8 cellular contexts compared by ENCODE assay signal in genomic region chr18:9708057-9708881, GRCh38. TPM values are rescaled to one million over a fixed set of nuclear protein-coding genes. Genes with fewer than 3 reads are reported as not detected.
A peak's percentile ranks its signal among the peaks of the same experiment; 100 is the strongest.
DNase-seq lines count a peak whose midpoint lies in the region; ATAC-seq, FAIRE-seq and TF ChIP-seq lines count a peak whose summit lies in the region.

Gene RAB31, plus strand, starts transcription at chr18:9708301. Its CDS starts 105 bp downstream, at chr18:9708406.

- no peaks in the 10 kb centered on the region for H3K9me2 ChIP-seq in neural cell (ENCODE audit: insufficient read depth, low read length)

- H3K79me2 ChIP-seq in neural cell (replicated peaks; ENCODE audit: insufficient read depth, low read length): peaks cover 21% of the 10 kb centered on the region

- ATAC-seq in CD4-positive, alpha-beta T cell (ENCODE audit: poor library complexity): no peak
- ATAC-seq in GM19023 (IDR thresholded peaks at IDR 0.05; ENCODE audit: unreplicated experiment): peak; percentile 48
- peak; percentile 41 for ATAC-seq in activated naive CD8-positive, alpha-beta T cell treated with anti-CD3 and anti-CD28 coated beads, Interleukin-2, amount 10 ng/mL, durations not matched to agents 7 days and 5 days (ENCODE audit: low read depth)

- in situ Hi-C loops in KBM-7 (cut with MboI; ENCODE audit: low pct_unique_long_range_greater_than_20kb, low sequenced_read_pairs): no loop called here

- peak within 1 kb of the TSS; percentile 67 for H3K4me3 Mint-ChIP-seq in CD4-positive, alpha-beta T cell
- peak within 1 kb of the TSS; percentile 81 for H3K4me3 Mint-ChIP-seq in activated naive CD8-positive, alpha-beta T cell treated with anti-CD3 and anti-CD28 coated beads, Interleukin-2, amount 10 ng/mL, durations not matched to agents 7 days and 5 days

- H3K27me3 Mint-ChIP-seq in CD4-positive, alpha-beta T cell: peaks cover 74% of the 10 kb centered on the region
- H3K27me3 Mint-ChIP-seq in activated naive CD8-positive, alpha-beta T cell treated with anti-CD3 and anti-CD28 coated beads, Interleukin-2, amount 10 ng/mL, durations not matched to agents 7 days and 5 days: peaks cover 87% of the 10 kb centered on the region

- POLR2A ChIA-PET in CD4-positive, alpha-beta T cell (lab: Charles Lee): no interaction called here
- POLR2A ChIA-PET in activated naive CD8-positive, alpha-beta T cell treated with anti-CD3 and anti-CD28 coated beads, Interleukin-2, amount 10 ng/mL, durations not matched to agents 7 days and 5 days (lab: Charles Lee): no interaction called here

- TF ChIP-seq RAD21 in neural cell (conservative IDR thresholded peaks at IDR 0.05): no peak

- CTCF ChIA-PET in CD4-positive, alpha-beta T cell (lab: Charles Lee): no interaction called here

- no peaks in the 10 kb centered on the region for H3K36me3 Mint-ChIP-seq in CD4-positive, alpha-beta T cell (ENCODE audit: low read depth)
- no peaks in the 10 kb centered on the region for H3K36me3 Mint-ChIP-seq in activated naive CD8-positive, alpha-beta T cell treated with anti-CD3 and anti-CD28 coated beads, Interleukin-2, amount 10 ng/mL, durations not matched to agents 7 days and 5 days

- FAIRE-seq in HTR-8/SVneo (lab: Jason Lieb, UNC): no peak

- intact Hi-C loops in CD4-positive, alpha-beta T cell (cut with DNase I, micrococcal nuclease): no loop called here

- H3K27me3 ChIP-seq in CD4-positive, alpha-beta T cell (ENCODE audit: control insufficient read depth, insufficient read depth, low read length): peaks cover 80% of the 10 kb centered on the region
- H3K27me3 ChIP-seq in neural cell (ENCODE audit: insufficient read depth, low read depth, low read length): peaks cover 25% of the 10 kb centered on the region

- H3K27ac ChIP-seq in CD4-positive, alpha-beta T cell (ENCODE audit: low read depth, low read length): no peak within 1 kb of the TSS
- no peak within 1 kb of the TSS for H3K27ac ChIP-seq in neural cell (ENCODE audit: low read length)

- H3K9me3 Mint-ChIP-seq in CD4-positive, alpha-beta T cell: no peaks in the 10 kb centered on the region
- no peaks in the 10 kb centered on the region for H3K9me3 Mint-ChIP-seq in activated naive CD8-positive, alpha-beta T cell treated with anti-CD3 and anti-CD28 coated beads, Interleukin-2, amount 10 ng/mL, durations not matched to agents 7 days and 5 days

- no peak for TF ChIP-seq EP300 in neural cell (conservative IDR thresholded peaks at IDR 0.05; ENCODE audit: poor library complexity, severe bottlenecking)

- H3K9ac ChIP-seq in neural cell (ENCODE audit: low read length): peak within 1 kb of the TSS; percentile 67

- TF ChIP-seq CTCF in CD4-positive, alpha-beta T cell (IDR thresholded peaks at IDR 0.05): no peak
- TF ChIP-seq CTCF in neural cell (IDR thresholded peaks at IDR 0.05; ENCODE audit: poor library complexity, severe bottlenecking): peak; percentile 50

- H3F3A ChIP-seq in neural cell (ENCODE audit: insufficient read depth, low read length, poor library complexity, severe bottlenecking): no peaks in the 10 kb centered on the region

- peak within 1 kb of the TSS; percentile 73 for H2AFZ ChIP-seq in neural cell (ENCODE audit: low read depth, low read length)

- H3K9me3 ChIP-seq in CD4-positive, alpha-beta T cell (ENCODE audit: control insufficient read depth, low read length): no peaks in the 10 kb centered on the region
- no peaks in the 10 kb centered on the region for H3K9me3 ChIP-seq in neural cell (ENCODE audit: low read length)

- DNase-seq in CD4-positive, alpha-beta T cell: no peak
- peak; percentile 72 for DNase-seq in HTR-8/SVneo (ENCODE audit: insufficient read length, low spot score)
- peak; percentile 45 for DNase-seq in activated naive CD8-positive, alpha-beta T cell treated with anti-CD3 and anti-CD28 coated beads, Interleukin-2, amount 10 ng/mL, durations not matched to agents 7 days and 5 days
- peak; percentile 82 for DNase-seq in globus pallidus (ENCODE audit: low spot score)
- no peak for DNase-seq in GF-D8 (lab: John Stamatoyannopoulos, UW)
- no peak for DNase-seq in KBM-7

- H3K4me2 ChIP-seq in neural cell (ENCODE audit: low read length): peak within 1 kb of the TSS; percentile 15

- H3K27ac Mint-ChIP-seq in CD4-positive, alpha-beta T cell: no peak within 1 kb of the TSS
- H3K27ac Mint-ChIP-seq in activated naive CD8-positive, alpha-beta T cell treated with anti-CD3 and anti-CD28 coated beads, Interleukin-2, amount 10 ng/mL, durations not matched to agents 7 days and 5 days: no peak within 1 kb of the TSS

- H3K4me1 Mint-ChIP-seq in CD4-positive, alpha-beta T cell (ENCODE audit: low read depth): peaks cover 15% of the 10 kb centered on the region
- peaks cover 23% of the 10 kb centered on the region for H3K4me1 Mint-ChIP-seq in activated naive CD8-positive, alpha-beta T cell treated with anti-CD3 and anti-CD28 coated beads, Interleukin-2, amount 10 ng/mL, durations not matched to agents 7 days and 5 days

- no peaks in the 10 kb centered on the region for H3K36me3 ChIP-seq in neural cell (ENCODE audit: insufficient read depth, low read length)

- no peaks in the 10 kb centered on the region for H4K20me1 ChIP-seq in neural cell (ENCODE audit: insufficient read depth)

- H3K4me3 ChIP-seq in neural cell (ENCODE audit: low read length): peak within 1 kb of the TSS; percentile 80

TF ChIP-seq in neural cell, 6 proteins besides CTCF, POLR2A, EP300 and RAD21:
- TF ChIP-seq REST (IDR thresholded peaks at IDR 0.05; ENCODE audit: borderline replicate concordance) (no peak), SMC3 (conservative IDR thresholded peaks at IDR 0.05; ENCODE audit: poor library complexity) (peak; percentile 47), MXI1 (conservative IDR thresholded peaks at IDR 0.05; ENCODE audit: poor library complexity, severe bottlenecking) (peak; percentile 43), EZH2 (IDR thresholded peaks at IDR 0.05; ENCODE audit: borderline replicate concordance, insufficient read depth, low read length, poor library complexity, severe bottlenecking) (no peak), POLR2AphosphoS5 (IDR thresholded peaks at IDR 0.05) (peak; percentile 8), TAF1 (IDR thresholded peaks at IDR 0.05; ENCODE audit: low read depth) (no peak)

RNA-seq across cellular contexts. Expression of gene RAB31, which starts in this region (rescaled TPM):
- 1 to 10 TPM; 1.1 to 1.3 TPM for total RNA-seq in CD4-positive, alpha-beta T cell
- 1 to 10 TPM in 1 of 2 experiments, under 1 TPM in 1; 0.94 to 3.6 TPM for total RNA-seq in activated naive CD8-positive, alpha-beta T cell treated with anti-CD3 and anti-CD28 coated beads, Interleukin-2, amount 10 ng/mL, durations not matched to agents 7 days and 5 days
- polyA plus RNA-seq in neural cell: 16.3 and 16.5 TPM in 2 replicates
- polyA minus RNA-seq in neural cell: 16.3 and 25.7 TPM in 2 replicates

Comparison
In these comparisons a context has a peak if more than half of its experiments do, and no peak if none do; other contexts are left out.
1. DNase-seq: peak in HTR-8/SVneo (single experiment), activated naive CD8-positive, alpha-beta T cell treated with anti-CD3 and anti-CD28 coated beads, Interleukin-2, amount 10 ng/mL, durations not matched to agents 7 days and 5 days (single experiment) and globus pallidus (single experiment); none in CD4-positive, alpha-beta T cell (0 of 10), GF-D8 (single experiment) and KBM-7 (single experiment).